ENCODE assay signal across 8 cellular contexts in genomic region chr18:21444465-21445023, GRCh38.
DNase-seq lines count a peak whose midpoint lies in the region; ATAC-seq and TF ChIP-seq lines count a peak whose summit lies in the region.

No MANE protein-coding gene starts in this region.

- DNase-seq in AG09319 (ENCODE audit: extremely low read depth, low read depth): peak; percentile 29
- peak; percentile 27 for DNase-seq in NCI-H345 treated with DMSO at 0.1 percent for 48 hours (lab: John Stamatoyannopoulos, UW; ENCODE audit: unreplicated experiment)
- peak; percentile 29 to 78 for DNase-seq in T47D (ENCODE audit: low read depth in 1 of 2, low spot score in 1 of 2)
- no peak for DNase-seq in left lobe of liver (ENCODE audit: low spot score)
- DNase-seq in activated effector memory CD4-positive, alpha-beta T cell treated with anti-CD3 and anti-CD28 coated beads, Interleukin-2, amount 50 U/mL, for 16 hours: no peak
- no peak for DNase-seq in activated CD4-positive, alpha-beta T cell treated with anti-CD3 and anti-CD28 coated beads, Interleukin-2, amount 50 U/mL, for 1 hour

- peak; percentile 84 for TF ChIP-seq CTCF in AG09319 (IDR thresholded peaks at IDR 0.05; ENCODE audit: low read depth, low read length)

- in situ Hi-C loops in T47D (cut with HindIII; ENCODE audit: low pct_unique_long_range_greater_than_20kb, low sequenced_read_pairs): no loop called here

- peak; percentile 49 for ATAC-seq in GM18511 (IDR thresholded peaks at IDR 0.05; ENCODE audit: unreplicated experiment)
- peak; percentile 95 for ATAC-seq in left lobe of liver
- no peak for ATAC-seq in HG03439 (IDR thresholded peaks at IDR 0.05; ENCODE audit: unreplicated experiment)

Comparison
In these comparisons a context has a peak if more than half of its experiments do, and no peak if none do; other contexts are left out.
1. DNase-seq: peak in AG09319 (single experiment), NCI-H345 treated with DMSO at 0.1 percent for 48 hours (single experiment) and T47D (2 of 2); none in left lobe of liver (single experiment), activated effector memory CD4-positive, alpha-beta T cell treated with anti-CD3 and anti-CD28 coated beads, Interleukin-2, amount 50 U/mL, for 16 hours (single experiment) and activated CD4-positive, alpha-beta T cell treated with anti-CD3 and anti-CD28 coated beads, Interleukin-2, amount 50 U/mL, for 1 hour (single experiment).